8 cellular contexts compared by ENCODE assay signal in the genomic region with DNA sequence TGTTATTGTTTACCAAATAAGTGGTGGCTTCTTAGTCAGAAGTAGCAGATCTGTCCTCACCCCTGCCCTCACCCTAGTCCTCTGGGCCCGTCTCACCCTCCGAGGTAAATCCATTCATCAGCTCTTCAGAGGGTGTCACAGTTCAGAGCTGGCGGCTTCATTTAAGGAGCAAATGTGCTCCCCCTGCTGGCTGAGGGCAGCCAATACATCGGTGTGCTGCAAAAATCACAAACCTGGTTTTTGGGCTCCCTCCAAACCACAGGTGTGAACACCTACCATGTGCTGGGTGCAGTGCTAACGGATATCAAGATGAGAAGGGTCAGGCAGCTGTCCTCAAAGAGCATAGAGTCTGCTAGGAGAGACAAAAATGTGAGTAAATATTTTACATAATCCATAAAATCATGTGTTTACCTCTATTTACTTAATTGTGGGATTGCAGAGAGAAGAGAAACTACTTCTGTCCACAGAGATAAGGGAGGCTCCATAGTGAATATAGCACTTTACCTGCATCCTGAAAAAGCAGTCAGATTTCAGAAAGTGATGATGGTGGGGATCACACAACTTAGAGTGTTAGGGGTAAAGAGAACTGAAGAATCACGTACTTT. TPM values are rescaled to one million over a fixed set of nuclear protein-coding genes. Genes with fewer than 3 reads are reported as not detected.
A peak's percentile ranks its signal among the peaks of the same experiment; 100 is the strongest.
DNase-seq lines count a peak whose midpoint lies in the region; ATAC-seq and TF ChIP-seq lines count a peak whose summit lies in the region.

No MANE protein-coding gene starts in this region.

- H2AFZ ChIP-seq in DND-41 (ENCODE audit: low read depth, low read length): no peak overlapping the region

- no peak overlapping the region for H3K4me2 ChIP-seq in DND-41 (ENCODE audit: insufficient read depth, low read length)

- no peaks in the 10 kb centered on the region for H3K9me3 ChIP-seq in DND-41 (ENCODE audit: insufficient read depth, low read length, severe bottlenecking)

- peak; percentile 89 for TF ChIP-seq CTCF in DND-41 (IDR thresholded peaks at IDR 0.05; ENCODE audit: borderline replicate concordance, extremely low read depth, low read length, poor library complexity, severe bottlenecking)

- H3K27me3 ChIP-seq in DND-41 (ENCODE audit: insufficient read depth, low read length, poor library complexity): peaks cover 3% of the 10 kb centered on the region

- no peak overlapping the region for H3K4me3 ChIP-seq in DND-41 (ENCODE audit: low read depth in 1 of 2, low read length in 2 of 2)

- no peak overlapping the region for H3K27ac ChIP-seq in DND-41 (ENCODE audit: low read length)

- H3K36me3 ChIP-seq in DND-41 (ENCODE audit: insufficient read depth, low read length): no peaks in the 10 kb centered on the region

- DNase-seq in DND-41: peak; percentile 61
- DNase-seq in NCI-H510A (lab: John Stamatoyannopoulos, UW): peak; percentile 66
- peak; percentile 22 to 52 for DNase-seq in activated CD4-positive, alpha-beta T cell treated with anti-CD3 and anti-CD28 coated beads, Interleukin-2, amount 50 U/mL, for 24 hours (ENCODE audit: low read depth in 1 of 2, low spot score in 1 of 2)
- DNase-seq in dermis microvascular lymphatic vessel endothelial cell (ENCODE audit: low read depth in 2 of 2): peak; percentile 23 to 65
- peak; percentile 80 for DNase-seq in medulla oblongata (ENCODE audit: extremely low spot score)
- peak; percentile 22 to 41 for DNase-seq in stimulated activated CD8-positive, alpha-beta memory T cell treated with anti-CD3 and anti-CD28 coated beads, Interleukin-2, amount 100 ng/mL, for 1 hour (ENCODE audit: low read depth in 2 of 2)

- H4K20me1 ChIP-seq in DND-41 (ENCODE audit: insufficient read depth, low read length): no peaks in the 10 kb centered on the region; the same call in 1 of the 2 replicates

- H3K9ac ChIP-seq in DND-41 (ENCODE audit: low read depth, low read length): no peak overlapping the region

- H3K79me2 ChIP-seq in DND-41 (ENCODE audit: insufficient read depth, low read length): no peaks in the 10 kb centered on the region

- no peaks in the 10 kb centered on the region for H3K4me1 ChIP-seq in DND-41 (ENCODE audit: insufficient read depth, low read length)

- ATAC-seq in DND-41 (ENCODE audit: insufficient read depth, low read depth) (peak; percentile 87), HG02852 (IDR thresholded peaks at IDR 0.05; ENCODE audit: unreplicated experiment) (peak; percentile 73), GM19023 (IDR thresholded peaks at IDR 0.05; ENCODE audit: unreplicated experiment) (no peak)

RNA-seq across cellular contexts. Expression of a gene that starts 15.5 kb away (rescaled TPM):
- total RNA-seq in dermis microvascular lymphatic vessel endothelial cell: 4.6 and 11.9 TPM in 2 replicates
